1 cellular context compared by ENCODE assay signal in genomic region chr4:124710253-124710849, GRCh38.
TF ChIP-seq lines count a peak whose summit lies in the region.

No MANE protein-coding gene starts in this region.

TF ChIP-seq in K562, 482 proteins besides CTCF, POLR2A, EP300 and RAD21 (continued from another document):
- TF ChIP-seq IRF9 (tag; IDR thresholded peaks at IDR 0.05) (no peak), STAT5B (CRISPR knock-in tag; IDR thresholded peaks at IDR 0.05) (no peak), PHF21A (IDR thresholded peaks at IDR 0.05; ENCODE audit: borderline replicate concordance, low read depth) (no peak), ZNF146 (CRISPR knock-in tag; IDR thresholded peaks at IDR 0.05; ENCODE audit: unreplicated experiment) (no peak), MAFG (tag; conservative IDR thresholded peaks at IDR 0.05) (peak; percentile 32; the same call in 1 of the 2 replicates), U2AF1 (optimal IDR thresholded peaks at IDR 0.05; ENCODE audit: low read depth, low read length) (no peak), TAF15 (IDR thresholded peaks at IDR 0.05; ENCODE audit: low read depth, low read length) (no peak), SRF (CRISPR knock-in tag; IDR thresholded peaks at IDR 0.05) (no peak), CTBP1 (IDR thresholded peaks at IDR 0.05; ENCODE audit: borderline replicate concordance) (no peak), KAT8 (IDR thresholded peaks at IDR 0.05; ENCODE audit: low read depth) (no peak), E4F1 (CRISPR knock-in tag; IDR thresholded peaks at IDR 0.05; ENCODE audit: borderline replicate concordance) (no peak), SP2 (IDR thresholded peaks at IDR 0.05; ENCODE audit: extremely low read depth, low read depth, low read length, poor library complexity, severe bottlenecking) (no peak), MAFF (IDR thresholded peaks at IDR 0.05; ENCODE audit: low read length) (0 out of 2 replicates have a peak, but pooled peaks have one; percentile 35), TCFL5 (CRISPR knock-in tag; conservative IDR thresholded peaks at IDR 0.05) (no peak), C11orf30 (IDR thresholded peaks at IDR 0.05; ENCODE audit: low read depth) (peak; percentile 61; the same call in 1 of the 2 replicates), BRF2 (IDR thresholded peaks at IDR 0.05; ENCODE audit: borderline replicate concordance, insufficient read depth, insufficient read length) (no peak)
- TF ChIP-seq, protein P1, sequence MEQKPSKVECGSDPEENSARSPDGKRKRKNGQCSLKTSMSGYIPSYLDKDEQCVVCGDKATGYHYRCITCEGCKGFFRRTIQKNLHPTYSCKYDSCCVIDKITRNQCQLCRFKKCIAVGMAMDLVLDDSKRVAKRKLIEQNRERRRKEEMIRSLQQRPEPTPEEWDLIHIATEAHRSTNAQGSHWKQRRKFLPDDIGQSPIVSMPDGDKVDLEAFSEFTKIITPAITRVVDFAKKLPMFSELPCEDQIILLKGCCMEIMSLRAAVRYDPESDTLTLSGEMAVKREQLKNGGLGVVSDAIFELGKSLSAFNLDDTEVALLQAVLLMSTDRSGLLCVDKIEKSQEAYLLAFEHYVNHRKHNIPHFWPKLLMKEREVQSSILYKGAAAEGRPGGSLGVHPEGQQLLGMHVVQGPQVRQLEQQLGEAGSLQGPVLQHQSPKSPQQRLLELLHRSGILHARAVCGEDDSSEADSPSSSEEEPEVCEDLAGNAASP (IDR thresholded peaks at IDR 0.05), result no peak
